In the genomic region with DNA sequence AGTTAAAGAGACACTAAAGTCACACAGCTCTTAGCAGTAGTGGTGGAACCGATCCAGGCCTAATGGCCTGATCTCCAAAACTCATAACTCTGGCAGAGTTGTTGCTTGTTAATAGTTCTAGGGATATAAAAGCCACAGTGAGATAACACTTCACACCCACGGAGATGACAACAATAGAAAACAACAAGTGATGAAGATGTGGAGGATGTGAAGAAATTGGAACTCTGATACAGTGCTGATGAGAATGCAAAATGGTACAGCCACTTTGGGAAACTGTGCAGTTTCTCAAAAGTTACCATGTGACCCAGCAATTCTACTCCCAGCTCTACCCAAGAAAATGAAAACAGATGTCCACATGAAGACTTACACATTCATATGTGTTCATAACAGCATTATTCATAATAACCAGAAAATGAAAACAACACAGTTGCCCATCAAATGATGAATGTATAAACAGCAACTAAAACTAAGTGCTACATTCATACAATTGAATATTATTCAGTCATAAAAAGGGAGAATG, we compare ENCODE assay signal across 1 cellular context.
TF ChIP-seq lines count a peak whose summit lies in the region.

No MANE protein-coding gene starts in this region.

TF ChIP-seq in HepG2, 621 proteins besides CTCF, POLR2A, EP300 and RAD21:
- TF ChIP-seq ZNF879 (CRISPR knock-in tag; IDR thresholded peaks at IDR 0.05) (no peak), SNAI1 (CRISPR knock-in tag; IDR thresholded peaks at IDR 0.05; ENCODE audit: borderline replicate concordance) (no peak), ATM (IDR thresholded peaks at IDR 0.05; ENCODE audit: borderline replicate concordance) (no peak), HNRNPH1 (optimal IDR thresholded peaks at IDR 0.05; ENCODE audit: low read depth, low read length) (no peak), ETV6 (CRISPR knock-in tag; conservative IDR thresholded peaks at IDR 0.05) (no peak), ZNF747 (CRISPR knock-in tag; IDR thresholded peaks at IDR 0.05; ENCODE audit: borderline replicate concordance) (no peak), ZNF326 (CRISPR knock-in tag; IDR thresholded peaks at IDR 0.05; ENCODE audit: borderline replicate concordance) (no peak)
- TF ChIP-seq, protein P1, sequence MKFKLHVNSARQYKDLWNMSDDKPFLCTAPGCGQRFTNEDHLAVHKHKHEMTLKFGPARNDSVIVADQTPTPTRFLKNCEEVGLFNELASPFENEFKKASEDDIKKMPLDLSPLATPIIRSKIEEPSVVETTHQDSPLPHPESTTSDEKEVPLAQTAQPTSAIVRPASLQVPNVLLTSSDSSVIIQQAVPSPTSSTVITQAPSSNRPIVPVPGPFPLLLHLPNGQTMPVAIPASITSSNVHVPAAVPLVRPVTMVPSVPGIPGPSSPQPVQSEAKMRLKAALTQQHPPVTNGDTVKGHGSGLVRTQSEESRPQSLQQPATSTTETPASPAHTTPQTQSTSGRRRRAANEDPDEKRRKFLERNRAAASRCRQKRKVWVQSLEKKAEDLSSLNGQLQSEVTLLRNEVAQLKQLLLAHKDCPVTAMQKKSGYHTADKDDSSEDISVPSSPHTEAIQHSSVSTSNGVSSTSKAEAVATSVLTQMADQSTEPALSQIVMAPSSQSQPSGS (CRISPR knock-in tag; IDR thresholded peaks at IDR 0.05), result no peak
